In genomic region chr20:40275738-40276137, GRCh38 we compare ENCODE assay signal across 17 cellular contexts.
DNase-seq lines count a peak whose midpoint lies in the region; ATAC-seq and TF ChIP-seq lines count a peak whose summit lies in the region.
"Had no signal": no experiment of that assay in that cellular context is flagged by ENCODE, and none has a peak within 500 bp of the region (broad histone marks: within the 10 kb centered on the region; RNA-seq: fewer than 3 reads in every experiment).

No MANE protein-coding gene starts in this region.

- peak; percentile 27 to 89; a peak in 3 of 4 replicates for TF ChIP-seq EP300 in SK-N-SH (IDR thresholded peaks at IDR 0.05; ENCODE audit: borderline replicate concordance in 1 of 2, low read depth in 1 of 2, low read length in 1 of 2)

- H3K27ac Mint-ChIP-seq in activated T-helper 2 cell treated with anti-CD3 and anti-CD28 coated beads, Interferon-gamma antibody, Interleukin-2, Interleukin-4, amounts not matched to agents 10 μg/mL and 5 μg/mL and 100 μg/mL, durations not matched to agents 14 hours and 24 hours and 36 hours = no peak overlapping the region
- H3K27ac Mint-ChIP-seq in activated CD8-positive, alpha-beta T cell treated with anti-CD3 and anti-CD28 coated beads, Interleukin-2, amount 10 ng/mL, durations not matched to agents 7 days and 5 days = no peak overlapping the region

- H3K27me3 Mint-ChIP-seq in activated T-helper 2 cell treated with anti-CD3 and anti-CD28 coated beads, Interferon-gamma antibody, Interleukin-2, Interleukin-4, amounts not matched to agents 10 μg/mL and 5 μg/mL and 100 μg/mL, durations not matched to agents 14 hours and 24 hours and 36 hours (ENCODE audit: low read depth) = no peaks in the 10 kb centered on the region
- H3K27me3 Mint-ChIP-seq in activated CD8-positive, alpha-beta T cell treated with anti-CD3 and anti-CD28 coated beads, Interleukin-2, amount 10 ng/mL, durations not matched to agents 7 days and 5 days (ENCODE audit: low read depth) = no peaks in the 10 kb centered on the region

- H3K36me3 ChIP-seq in SK-N-SH (replicated peaks in 1 of 2; ENCODE audit: control insufficient read depth in 1 of 2, insufficient read depth in 2 of 2, low read length in 1 of 2) (no peaks in the 10 kb centered on the region), iPS DF 6.9 (ENCODE audit: control insufficient read depth, insufficient read depth, low read length) (peaks cover 3% of the 10 kb centered on the region; the same call in 1 of the 2 replicates), right atrium auricular region (no peaks in the 10 kb centered on the region)

- no peaks in the 10 kb centered on the region for H3K27me3 ChIP-seq in SK-N-SH (ENCODE audit: insufficient read depth)
- H3K27me3 ChIP-seq in iPS DF 6.9 (ENCODE audit: control insufficient read depth, insufficient read depth, low read length) = no peaks in the 10 kb centered on the region
- no peaks in the 10 kb centered on the region for H3K27me3 ChIP-seq in right atrium auricular region

- H3K4me1 ChIP-seq in SK-N-SH (ENCODE audit: control insufficient read depth in 1 of 2, insufficient read depth in 2 of 2, low read depth in 1 of 2, low read length in 1 of 2) = peaks cover 13 to 28% of the 10 kb centered on the region in 2 experiments; a peak in 3 of 4 replicates
- peaks cover 5% of the 10 kb centered on the region for H3K4me1 ChIP-seq in iPS DF 6.9 (ENCODE audit: control insufficient read depth, insufficient read depth, low read length)
- peaks cover 0 to 17% of the 10 kb centered on the region in 2 donors for H3K4me1 ChIP-seq in right atrium auricular region

- no peaks in the 10 kb centered on the region for H4K20me1 ChIP-seq in SK-N-SH (ENCODE audit: insufficient read depth)

- peak; percentile 37; the same call in 1 of the 2 replicates for TF ChIP-seq RAD21 in SK-N-SH (IDR thresholded peaks at IDR 0.05; ENCODE audit: low read length)

- H3K36me3 Mint-ChIP-seq in activated T-helper 2 cell treated with anti-CD3 and anti-CD28 coated beads, Interferon-gamma antibody, Interleukin-2, Interleukin-4, amounts not matched to agents 10 μg/mL and 5 μg/mL and 100 μg/mL, durations not matched to agents 14 hours and 24 hours and 36 hours (ENCODE audit: low read depth) = no peaks in the 10 kb centered on the region
- no peaks in the 10 kb centered on the region for H3K36me3 Mint-ChIP-seq in activated CD8-positive, alpha-beta T cell treated with anti-CD3 and anti-CD28 coated beads, Interleukin-2, amount 10 ng/mL, durations not matched to agents 7 days and 5 days (ENCODE audit: low read depth)

- H3K4me1 Mint-ChIP-seq in activated T-helper 2 cell treated with anti-CD3 and anti-CD28 coated beads, Interferon-gamma antibody, Interleukin-2, Interleukin-4, amounts not matched to agents 10 μg/mL and 5 μg/mL and 100 μg/mL, durations not matched to agents 14 hours and 24 hours and 36 hours (ENCODE audit: low read depth) = no peaks in the 10 kb centered on the region
- no peaks in the 10 kb centered on the region for H3K4me1 Mint-ChIP-seq in activated CD8-positive, alpha-beta T cell treated with anti-CD3 and anti-CD28 coated beads, Interleukin-2, amount 10 ng/mL, durations not matched to agents 7 days and 5 days (ENCODE audit: low read depth)

- peak; percentile 4 for ATAC-seq in sciatic nerve
- ATAC-seq in activated CD8-positive, alpha-beta T cell treated with anti-CD3 and anti-CD28 coated beads, Interleukin-2, amount 10 ng/mL, durations not matched to agents 7 days and 5 days = no peak
- ATAC-seq: GM12878 had no signal

- DNase-seq in ELF-1 (ENCODE audit: low read depth, low spot score) = peak; percentile 32
- DNase-seq in SK-N-SH = peak; percentile 48
- DNase-seq in iPS DF 6.9 (ENCODE audit: low read depth, low spot score) = no peak
- DNase-seq in sciatic nerve (ENCODE audit: low spot score) = no peak
- no peak for DNase-seq in right atrium auricular region (ENCODE audit: low spot score)
- DNase-seq in activated CD4-positive, alpha-beta T cell treated with anti-CD3 and anti-CD28 coated beads, Interleukin-2, amount 50 U/mL, for 4 hours = no peak
- no peak for DNase-seq in activated T-helper 2 cell treated with anti-CD3 and anti-CD28 coated beads, Interferon-gamma antibody, Interleukin-2, Interleukin-4, amounts not matched to agents 10 μg/mL and 5 μg/mL and 100 μg/mL, durations not matched to agents 14 hours and 24 hours and 36 hours (ENCODE audit: low spot score)
- DNase-seq in activated CD8-positive, alpha-beta T cell treated with anti-CD3 and anti-CD28 coated beads, Interleukin-2, amount 10 ng/mL, durations not matched to agents 7 days and 5 days = no peak
- DNase-seq: Karpas-422, MM.1S, NCI-H1105, NCI-H1694 treated with DMSO at 0.1 percent for 48 hours, NCI-H446 treated with DMSO at 0.1 percent for 48 hours, NCI-H774, SHP77 treated with DMSO at 0.1 percent for 48 hours had no signal

- H3K4me3 ChIP-seq in SK-N-SH (ENCODE audit: low read depth in 2 of 2, low read length in 1 of 2) = no peak overlapping the region
- no peak overlapping the region for H3K4me3 ChIP-seq in iPS DF 6.9 (ENCODE audit: low read length)
- H3K4me3 ChIP-seq in right atrium auricular region = no peak overlapping the region
- H3K4me3 ChIP-seq: GM12878 had no signal

- H2AFZ ChIP-seq in SK-N-SH (ENCODE audit: low read depth) = no peak overlapping the region

- no peaks in the 10 kb centered on the region for H3K79me2 ChIP-seq in SK-N-SH (ENCODE audit: insufficient read depth)

- intact Hi-C loops in sciatic nerve (cut with DNase I) = no loop called here
- intact Hi-C loops in activated T-helper 2 cell treated with anti-CD3 and anti-CD28 coated beads, Interferon-gamma antibody, Interleukin-2, Interleukin-4, amounts not matched to agents 10 μg/mL and 5 μg/mL and 100 μg/mL, durations not matched to agents 14 hours and 24 hours and 36 hours (cut with micrococcal nuclease) = no loop called here

- no peak overlapping the region for H3K4me3 Mint-ChIP-seq in activated T-helper 2 cell treated with anti-CD3 and anti-CD28 coated beads, Interferon-gamma antibody, Interleukin-2, Interleukin-4, amounts not matched to agents 10 μg/mL and 5 μg/mL and 100 μg/mL, durations not matched to agents 14 hours and 24 hours and 36 hours (ENCODE audit: low read depth)
- no peak overlapping the region for H3K4me3 Mint-ChIP-seq in activated CD8-positive, alpha-beta T cell treated with anti-CD3 and anti-CD28 coated beads, Interleukin-2, amount 10 ng/mL, durations not matched to agents 7 days and 5 days

- no peaks in the 10 kb centered on the region for H3K9me3 ChIP-seq in SK-N-SH
- H3K9me3 ChIP-seq in iPS DF 6.9 (ENCODE audit: control insufficient read depth, insufficient read depth, low read length) = no peaks in the 10 kb centered on the region
- no peaks in the 10 kb centered on the region for H3K9me3 ChIP-seq in right atrium auricular region

- POLR2A ChIA-PET in SK-N-SH (lab: Yijun Ruan, JAX) = interaction anchor here (1.1 kb wide), 1 partner anchor 413 kb away, joined by 4 read pairs; the partner anchor contains the start of gene MAFB
- POLR2A ChIA-PET in activated CD8-positive, alpha-beta T cell treated with anti-CD3 and anti-CD28 coated beads, Interleukin-2, amount 10 ng/mL, durations not matched to agents 7 days and 5 days (lab: Charles Lee) = no interaction called here

- H3F3A ChIP-seq in SK-N-SH (replicated peaks; ENCODE audit: insufficient read depth) = no peaks in the 10 kb centered on the region

- no peaks in the 10 kb centered on the region for H3K9me3 Mint-ChIP-seq in activated T-helper 2 cell treated with anti-CD3 and anti-CD28 coated beads, Interferon-gamma antibody, Interleukin-2, Interleukin-4, amounts not matched to agents 10 μg/mL and 5 μg/mL and 100 μg/mL, durations not matched to agents 14 hours and 24 hours and 36 hours
- no peaks in the 10 kb centered on the region for H3K9me3 Mint-ChIP-seq in activated CD8-positive, alpha-beta T cell treated with anti-CD3 and anti-CD28 coated beads, Interleukin-2, amount 10 ng/mL, durations not matched to agents 7 days and 5 days (ENCODE audit: insufficient read depth)

- H3K9me2 ChIP-seq in SK-N-SH = no peaks in the 10 kb centered on the region

- WGBS in SK-N-SH (ENCODE audit: low lambda C conversion rate) = 38% methylated on average over 10 of the region's 10 CpGs
- WGBS in iPS DF 6.9 (ENCODE audit: insufficient coverage, insufficient read length) = no CpG with 5 or more reads among the region's 10 CpGs

- H3K4me2 ChIP-seq in SK-N-SH = no peak overlapping the region

- no peak overlapping the region for H3K9ac ChIP-seq in SK-N-SH

- H3K27ac ChIP-seq in SK-N-SH (ENCODE audit: low read depth in 2 of 2, low read length in 1 of 2) = peak overlapping the region in 1 of 2 experiments; percentile 90; a peak in 1 of 4 replicates
- H3K27ac ChIP-seq in iPS DF 6.9 (ENCODE audit: low read length) = peak overlapping the region; percentile 53
- no peak overlapping the region for H3K27ac ChIP-seq in right atrium auricular region
- H3K27ac ChIP-seq: C4-2B had no signal

- no peak for TF ChIP-seq CTCF in SK-N-SH (IDR thresholded peaks at IDR 0.05)
- no peak for TF ChIP-seq CTCF in right atrium auricular region (IDR thresholded peaks at IDR 0.05)

- CTCF ChIA-PET in SK-N-SH (lab: Yijun Ruan, JAX) = interaction anchor here (0.9 to 2.3 kb wide), 4 partner anchors 10 to 413 kb away, joined by 3 to 11 read pairs (median 9); partner anchors contain the start of gene MAFB
- CTCF ChIA-PET in activated CD8-positive, alpha-beta T cell treated with anti-CD3 and anti-CD28 coated beads, Interleukin-2, amount 10 ng/mL, durations not matched to agents 7 days and 5 days (lab: Charles Lee) = no interaction called here

TF ChIP-seq in SK-N-SH, 30 proteins besides CTCF, POLR2A, EP300 and RAD21 (continues in another document):
- TF ChIP-seq TCF12 (IDR thresholded peaks at IDR 0.05) (peak; percentile 31; the same call in 1 of the 2 replicates), CHD2 (IDR thresholded peaks at IDR 0.05; ENCODE audit: low read length, partially characterized antibody) (peak; percentile 83), NFIC (IDR thresholded peaks at IDR 0.05; ENCODE audit: borderline replicate concordance) (no peak), RCOR1 (IDR thresholded peaks at IDR 0.05; ENCODE audit: low read length) (peak; percentile 92)
- TF ChIP-seq, protein P1, sequence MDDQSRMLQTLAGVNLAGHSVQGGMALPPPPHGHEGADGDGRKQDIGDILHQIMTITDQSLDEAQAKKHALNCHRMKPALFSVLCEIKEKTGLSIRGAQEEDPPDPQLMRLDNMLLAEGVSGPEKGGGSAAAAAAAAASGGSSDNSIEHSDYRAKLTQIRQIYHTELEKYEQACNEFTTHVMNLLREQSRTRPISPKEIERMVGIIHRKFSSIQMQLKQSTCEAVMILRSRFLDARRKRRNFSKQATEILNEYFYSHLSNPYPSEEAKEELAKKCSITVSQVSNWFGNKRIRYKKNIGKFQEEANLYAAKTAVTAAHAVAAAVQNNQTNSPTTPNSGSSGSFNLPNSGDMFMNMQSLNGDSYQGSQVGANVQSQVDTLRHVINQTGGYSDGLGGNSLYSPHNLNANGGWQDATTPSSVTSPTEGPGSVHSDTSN (IDR thresholded peaks at IDR 0.05) = no peak

Comparison
In these comparisons a context has a peak if more than half of its experiments do, and no peak if none do; other contexts are left out.
1. DNase-seq: peak in ELF-1 (single experiment) and SK-N-SH (single experiment); none in iPS DF 6.9 (single experiment), sciatic nerve (single experiment), right atrium auricular region (single experiment), activated CD4-positive, alpha-beta T cell treated with anti-CD3 and anti-CD28 coated beads, Interleukin-2, amount 50 U/mL, for 4 hours (0 of 2), activated T-helper 2 cell treated with anti-CD3 and anti-CD28 coated beads, Interferon-gamma antibody, Interleukin-2, Interleukin-4, amounts not matched to agents 10 μg/mL and 5 μg/mL and 100 μg/mL, durations not matched to agents 14 hours and 24 hours and 36 hours (single experiment) and activated CD8-positive, alpha-beta T cell treated with anti-CD3 and anti-CD28 coated beads, Interleukin-2, amount 10 ng/mL, durations not matched to agents 7 days and 5 days (single experiment).